Comparison of ENCODE assay signal across 15 cellular contexts in genomic region chr7:134071355-134072331, GRCh38. TPM values are rescaled to one million over a fixed set of nuclear protein-coding genes. Genes with fewer than 3 reads are reported as not detected.
DNase-seq lines count a peak whose midpoint lies in the region; ATAC-seq and TF ChIP-seq lines count a peak whose summit lies in the region.
"Had no signal": no experiment of that assay in that cellular context is flagged by ENCODE, and none has a peak within 500 bp of the region (broad histone marks: within the 10 kb centered on the region; RNA-seq: fewer than 3 reads in every experiment).

No MANE protein-coding gene starts in this region.

- H3K4me1 Mint-ChIP-seq in osteocyte (ENCODE audit: unreplicated experiment) (no peaks in the 10 kb centered on the region), nephron progenitor cell (no peaks in the 10 kb centered on the region)

- H3K36me3 Mint-ChIP-seq in osteocyte (ENCODE audit: unreplicated experiment) (peaks cover 9% of the 10 kb centered on the region), nephron progenitor cell (ENCODE audit: low read depth) (peaks cover 35% of the 10 kb centered on the region)

- peaks cover 8% of the 10 kb centered on the region for H3K9me3 Mint-ChIP-seq in osteocyte (ENCODE audit: unreplicated experiment)
- peaks cover 8% of the 10 kb centered on the region for H3K9me3 Mint-ChIP-seq in nephron progenitor cell

- H3K4me3 Mint-ChIP-seq in osteocyte (ENCODE audit: unreplicated experiment) (no peak overlapping the region), nephron progenitor cell (no peak overlapping the region)
- H3K4me3 Mint-ChIP-seq: endodermal cell had no signal

- H3K27me3 Mint-ChIP-seq in osteocyte (ENCODE audit: unreplicated experiment) (no peaks in the 10 kb centered on the region), nephron progenitor cell (ENCODE audit: low read depth, poor library complexity) (no peaks in the 10 kb centered on the region)

- peak; percentile 79 for ATAC-seq in GM18907 (IDR thresholded peaks at IDR 0.05; ENCODE audit: unreplicated experiment)
- ATAC-seq in GM21619 (IDR thresholded peaks at IDR 0.05; ENCODE audit: unreplicated experiment), result peak; percentile 82
- ATAC-seq in HG03108 (IDR thresholded peaks at IDR 0.05; ENCODE audit: unreplicated experiment), result peak; percentile 89
- ATAC-seq: PC-3 had no signal

- no peak overlapping the region for H3K27ac Mint-ChIP-seq in osteocyte (ENCODE audit: unreplicated experiment)
- H3K27ac Mint-ChIP-seq in nephron progenitor cell, result no peak overlapping the region
- H3K27ac Mint-ChIP-seq: endodermal cell had no signal

- no peak for TF ChIP-seq CTCF in osteocyte (IDR thresholded peaks at IDR 0.05)
- TF ChIP-seq CTCF in nephron progenitor cell (IDR thresholded peaks at IDR 0.05), result no peak

- DNase-seq in osteocyte (ENCODE audit: extremely low spot score, unreplicated experiment), result peak; percentile 49
- DNase-seq in GM19238 (ENCODE audit: insufficient read length, low spot score), result no peak
- DNase-seq in C1 segment of cervical spinal cord (lab: John Stamatoyannopoulos, UW), result no peak
- no peak for DNase-seq in nephron progenitor cell
- no peak for DNase-seq in NCI-H2107 (lab: John Stamatoyannopoulos, UW)
- DNase-seq: endodermal cell; glutamatergic neuron; mammary epithelial cell; NCI-H1694; PC-3; stimulated activated CD4-positive, alpha-beta T cell treated with anti-CD3 and anti-CD28 coated beads, Interleukin-4, amount 100 ng/mL, for 4 hours; testis had no signal

RNA-seq across cellular contexts. Expression of gene LRGUK, which starts 55.5 kb away (rescaled TPM):
- 0.13 and 0.30 TPM in 2 replicates for total RNA-seq in osteocyte
